11 cellular contexts compared by ENCODE assay signal in genomic region chr14:54857830-54858269, GRCh38. TPM values are rescaled to one million over a fixed set of nuclear protein-coding genes. Genes with fewer than 3 reads are reported as not detected.
A peak's percentile ranks its signal among the peaks of the same experiment; 100 is the strongest.
DNase-seq lines count a peak whose midpoint lies in the region; ATAC-seq and TF ChIP-seq lines count a peak whose summit lies in the region.
"Had no signal": no experiment of that assay in that cellular context is flagged by ENCODE, and none has a peak within 500 bp of the region (broad histone marks: within the 10 kb centered on the region; RNA-seq: fewer than 3 reads in every experiment).

No MANE protein-coding gene starts in this region.

- TF ChIP-seq CTCF in transverse colon (IDR thresholded peaks at IDR 0.05) = no peak

- peaks cover 11% of the 10 kb centered on the region for H3K36me3 Mint-ChIP-seq in activated CD4-positive, alpha-beta memory T cell treated with anti-CD3 and anti-CD28 coated beads for 36 hours
- H3K36me3 Mint-ChIP-seq in CD4-positive, alpha-beta memory T cell = peaks cover 28 to 50% of the 10 kb centered on the region in 2 donors

- intact Hi-C loops in transverse colon (cut with DNase I; ENCODE audit: low total_unique reads) = no loop called here
- intact Hi-C loops in activated CD4-positive, alpha-beta memory T cell treated with anti-CD3 and anti-CD28 coated beads for 36 hours (cut with micrococcal nuclease) = no loop called here
- intact Hi-C loops in CD4-positive, alpha-beta memory T cell (cut with micrococcal nuclease) = no loop called here

- CTCF ChIA-PET in activated CD4-positive, alpha-beta memory T cell treated with anti-CD3 and anti-CD28 coated beads for 36 hours (lab: Charles Lee) = interaction anchor here (0.6 kb wide), 1 partner anchor 10 kb away, joined by 3 read pairs; no protein-coding TSS in a partner anchor
- CTCF ChIA-PET in CD4-positive, alpha-beta memory T cell (lab: Charles Lee; ENCODE audit: partially characterized antibody) = interaction anchor here (2.2 kb wide), 1 partner anchor 8 kb away, joined by 4 read pairs; no protein-coding TSS in a partner anchor

- H3K27ac Mint-ChIP-seq in activated CD4-positive, alpha-beta memory T cell treated with anti-CD3 and anti-CD28 coated beads for 36 hours = no peak overlapping the region
- no peak overlapping the region for H3K27ac Mint-ChIP-seq in CD4-positive, alpha-beta memory T cell

- in situ Hi-C loops in transverse colon (cut with MboI; ENCODE audit: low pct_ligation_motif_present in 1 of 4, low pct_unique_long_range_greater_than_20kb in 1 of 4, low sequenced_read_pairs in 3 of 4) = no loop called here

- H3K27me3 ChIP-seq in transverse colon = no peaks in the 10 kb centered on the region
- H3K27me3 ChIP-seq in CD4-positive, alpha-beta memory T cell (ENCODE audit: insufficient read depth, low read length) = no peaks in the 10 kb centered on the region
- H3K27me3 ChIP-seq: neutrophil had no signal

- H3K27ac ChIP-seq in transverse colon = peak overlapping the region in 1 of 4 donors; percentile 26
- H3K27ac ChIP-seq in CD4-positive, alpha-beta memory T cell (ENCODE audit: low read depth, low read length) = no peak overlapping the region
- H3K27ac ChIP-seq: neutrophil had no signal

- H3K9me3 Mint-ChIP-seq in activated CD4-positive, alpha-beta memory T cell treated with anti-CD3 and anti-CD28 coated beads for 36 hours = no peaks in the 10 kb centered on the region
- H3K9me3 Mint-ChIP-seq in CD4-positive, alpha-beta memory T cell = no peaks in the 10 kb centered on the region

- DNase-seq in SKM-1 (lab: John Stamatoyannopoulos, UW; ENCODE audit: unreplicated experiment) (peak; percentile 13), pons (ENCODE audit: low spot score) (peak; percentile 75), transverse colon (no peak), foreskin melanocyte (no peak)
- no peak for DNase-seq in activated CD4-positive, alpha-beta memory T cell treated with anti-CD3 and anti-CD28 coated beads for 36 hours
- DNase-seq in CD4-positive, alpha-beta memory T cell = no peak
- DNase-seq: activated effector memory CD4-positive, alpha-beta T cell treated with Interleukin-2 at 50 U/mL for 16 hours had no signal

- no peak for TF ChIP-seq POLR2A in transverse colon (IDR thresholded peaks at IDR 0.05)

- 78 to 86% methylated on average over 1 of the region's 1 CpG for WGBS in transverse colon (ENCODE audit: low coverage in 1 of 2), 2 donors

- peak; percentile 83 for ATAC-seq in GM18907 (IDR thresholded peaks at IDR 0.05; ENCODE audit: unreplicated experiment)
- peak; percentile 74 for ATAC-seq in HG02840 (IDR thresholded peaks at IDR 0.05; ENCODE audit: low FRiP score, unreplicated experiment)
- ATAC-seq: Panc1 had no signal

- no peaks in the 10 kb centered on the region for H3K4me1 ChIP-seq in transverse colon
- H3K4me1 ChIP-seq in CD4-positive, alpha-beta memory T cell (ENCODE audit: insufficient read depth, low read length) = peaks cover 11% of the 10 kb centered on the region

- H3K4me3 Mint-ChIP-seq in activated CD4-positive, alpha-beta memory T cell treated with anti-CD3 and anti-CD28 coated beads for 36 hours = no peak overlapping the region
- no peak overlapping the region for H3K4me3 Mint-ChIP-seq in CD4-positive, alpha-beta memory T cell

- POLR2A ChIA-PET in activated CD4-positive, alpha-beta memory T cell treated with anti-CD3 and anti-CD28 coated beads for 36 hours (lab: Charles Lee) = no interaction called here
- POLR2A ChIA-PET in CD4-positive, alpha-beta memory T cell (lab: Charles Lee; ENCODE audit: partially characterized antibody) = no interaction called here

- no peaks in the 10 kb centered on the region for H3K27me3 Mint-ChIP-seq in activated CD4-positive, alpha-beta memory T cell treated with anti-CD3 and anti-CD28 coated beads for 36 hours
- H3K27me3 Mint-ChIP-seq in CD4-positive, alpha-beta memory T cell = no peaks in the 10 kb centered on the region

- H3K9me3 ChIP-seq in transverse colon = no peaks in the 10 kb centered on the region
- H3K9me3 ChIP-seq in CD4-positive, alpha-beta memory T cell (ENCODE audit: control insufficient read depth in 1 of 2, low read length in 2 of 2) = no peaks in the 10 kb centered on the region
- H3K9me3 ChIP-seq: neutrophil had no signal

- peaks cover 15% of the 10 kb centered on the region for H3K4me1 Mint-ChIP-seq in activated CD4-positive, alpha-beta memory T cell treated with anti-CD3 and anti-CD28 coated beads for 36 hours (ENCODE audit: low read depth)
- H3K4me1 Mint-ChIP-seq in CD4-positive, alpha-beta memory T cell = peaks cover 14 to 33% (median 23%) of the 10 kb centered on the region in 4 donors

- no peaks in the 10 kb centered on the region for H3K36me3 ChIP-seq in transverse colon
- H3K36me3 ChIP-seq in CD4-positive, alpha-beta memory T cell (ENCODE audit: insufficient read depth, low read length) = peaks cover 18% of the 10 kb centered on the region

- TF ChIP-seq EP300 in transverse colon (IDR thresholded peaks at IDR 0.05; ENCODE audit: low read depth) = no peak

- no peak overlapping the region for H3K4me3 ChIP-seq in transverse colon
- no peak overlapping the region for H3K4me3 ChIP-seq in CD4-positive, alpha-beta memory T cell (ENCODE audit: low read length in 2 of 2)

RNA-seq across cellular contexts. Expression of gene GCH1, which starts 44.8 kb away (rescaled TPM):
- 10 to 100 TPM; 24.3 to 43.4 (median 28.3) TPM for total RNA-seq in transverse colon
- total RNA-seq in activated CD4-positive, alpha-beta memory T cell treated with anti-CD3 and anti-CD28 coated beads for 36 hours = 10 to 100 TPM; 40.8 to 42.3 TPM
- 10 to 100 TPM; 28.4 to 30.2 TPM for total RNA-seq in CD4-positive, alpha-beta memory T cell
- polyA plus RNA-seq in CD4-positive, alpha-beta memory T cell = 10 to 100 TPM; 30.8 to 31.9 TPM

Comparison
In these comparisons a context has a peak if more than half of its experiments do, and no peak if none do; other contexts are left out.
1. DNase-seq: peak in SKM-1 (single experiment) and pons (single experiment); none in transverse colon (single experiment), activated CD4-positive, alpha-beta memory T cell treated with anti-CD3 and anti-CD28 coated beads for 36 hours (single experiment), CD4-positive, alpha-beta memory T cell (0 of 5) and foreskin melanocyte (single experiment).